ENCODE assay signal across 13 cellular contexts in the genomic region with DNA sequence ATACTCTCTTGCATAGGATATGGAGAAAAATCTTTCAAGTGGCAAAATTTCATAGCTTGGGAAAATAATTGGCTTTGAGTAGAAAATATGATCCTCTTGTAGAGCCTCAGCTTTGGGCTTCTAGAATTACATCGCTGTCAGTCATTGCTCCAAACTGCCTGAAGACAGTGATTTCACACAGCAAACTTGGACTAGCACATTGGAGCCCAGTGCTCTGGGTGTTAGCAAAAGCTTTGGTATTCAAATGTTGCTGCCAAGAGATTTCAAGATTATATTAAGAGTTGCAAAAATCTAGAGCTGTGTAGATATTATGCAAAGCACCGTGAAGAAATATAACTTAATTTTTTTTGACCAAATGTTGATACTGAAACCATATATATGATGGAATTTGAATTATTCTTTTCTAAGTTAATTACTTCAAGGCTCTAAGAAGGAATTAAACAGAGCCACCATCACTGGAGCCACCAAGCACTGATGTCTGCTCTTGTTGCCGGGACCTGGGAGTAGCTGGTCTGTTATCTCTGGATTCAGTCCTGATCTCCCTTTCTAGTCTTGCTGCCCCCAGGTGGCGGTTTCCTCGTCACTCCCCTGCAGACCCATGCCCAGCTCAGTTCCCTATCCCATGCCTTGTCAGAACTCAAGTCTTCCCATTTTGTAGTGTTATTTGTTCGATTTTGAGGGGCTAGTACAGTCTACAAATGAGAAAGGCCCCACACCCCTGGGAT.
DNase-seq lines count a peak whose midpoint lies in the region; ATAC-seq and TF ChIP-seq lines count a peak whose summit lies in the region.
"Had no signal": no experiment of that assay in that cellular context is flagged by ENCODE, and none has a peak within 500 bp of the region (broad histone marks: within the 10 kb centered on the region; RNA-seq: fewer than 3 reads in every experiment).

No MANE protein-coding gene starts in this region.

- peaks cover 8 to 12% of the 10 kb centered on the region in 2 donors for H3K9me3 Mint-ChIP-seq in activated naive CD4-positive, alpha-beta T cell treated with anti-CD3 and anti-CD28 coated beads, Interleukin-2, amount 50 U/mL, for 72 hours

- POLR2A ChIA-PET in BJ (lab: Charles Lee), result no interaction called here

- H3K9me3 ChIP-seq in left lung, result peaks cover 6 to 26% of the 10 kb centered on the region in 2 donors
- H3K9me3 ChIP-seq in ascending aorta, result peaks cover 3 to 15% of the 10 kb centered on the region in 2 donors

- H3K27me3 ChIP-seq in BJ (ENCODE audit: control insufficient read depth, insufficient read depth, low read length) (no peaks in the 10 kb centered on the region), left lung (no peaks in the 10 kb centered on the region), ascending aorta (no peaks in the 10 kb centered on the region)

- H3K27ac ChIP-seq in left lung, result no peak overlapping the region
- no peak overlapping the region for H3K27ac ChIP-seq in ascending aorta
- H3K27ac ChIP-seq: HL-60 had no signal

- CTCF ChIA-PET in BJ (lab: Yijun Ruan, JAX), result interaction anchor here (0.5 to 1.6 kb wide), 3 partner anchors 23 to 417 kb away, joined by 3 to 6 read pairs (median 3); no protein-coding TSS in a partner anchor

- intact Hi-C loops in left lung (cut with DNase I), result no loop called here
- intact Hi-C loops in ascending aorta (cut with DNase I), result no loop called here

- DNase-seq in BJ (ENCODE audit: low read depth), result peak; percentile 38
- no peak for DNase-seq in HFF-Myc (ENCODE audit: extremely low read depth, low read depth)
- peak; percentile 3 for DNase-seq in amniotic epithelial cell (ENCODE audit: low read depth)
- peak; percentile 77 for DNase-seq in islet precursor cell
- DNase-seq in activated naive CD4-positive, alpha-beta T cell treated with anti-CD3 and anti-CD28 coated beads, Interleukin-2, amount 50 U/mL, for 72 hours (ENCODE audit: low spot score in 2 of 2), result no peak
- DNase-seq in left lung, result no peak
- no peak for DNase-seq in ascending aorta (ENCODE audit: low spot score in 2 of 2)
- DNase-seq: activated B cell treated with CpG ODN at 0.5 μM for 24 hours, caudate nucleus, EL, NCI-H446 had no signal

- H3K27ac Mint-ChIP-seq in activated naive CD4-positive, alpha-beta T cell treated with anti-CD3 and anti-CD28 coated beads, Interleukin-2, amount 50 U/mL, for 72 hours, result no peak overlapping the region
- H3K27ac Mint-ChIP-seq: activated B cell treated with CpG ODN at 0.5 μM for 24 hours had no signal

- H3K4me1 ChIP-seq in left lung, result no peaks in the 10 kb centered on the region
- H3K4me1 ChIP-seq in ascending aorta, result no peaks in the 10 kb centered on the region

- H3K36me3 ChIP-seq in BJ (ENCODE audit: control insufficient read depth, insufficient read depth, low read length) (no peaks in the 10 kb centered on the region), left lung (no peaks in the 10 kb centered on the region), ascending aorta (no peaks in the 10 kb centered on the region)

- TF ChIP-seq CTCF in BJ (IDR thresholded peaks at IDR 0.05; ENCODE audit: insufficient read depth, low read depth, low read length), result 0 out of 2 replicates have a peak, but pooled peaks have one; percentile 16
- TF ChIP-seq CTCF in HFF-Myc (IDR thresholded peaks at IDR 0.05; ENCODE audit: low read depth, low read length, missing control alignments), result peak; percentile 19
- no peak for TF ChIP-seq CTCF in left lung (IDR thresholded peaks at IDR 0.05)
- no peak for TF ChIP-seq CTCF in ascending aorta (IDR thresholded peaks at IDR 0.05)

- no peak for ATAC-seq in activated naive CD4-positive, alpha-beta T cell treated with anti-CD3 and anti-CD28 coated beads, Interleukin-2, amount 50 U/mL, for 72 hours
- ATAC-seq in left lung, result no peak
- no peak for ATAC-seq in HG03045 (IDR thresholded peaks at IDR 0.05; ENCODE audit: unreplicated experiment)

- H3K4me3 ChIP-seq in BJ (ENCODE audit: low read depth, low read length) (no peak overlapping the region), HFF-Myc (replicated peaks; ENCODE audit: low read depth, low read length) (no peak overlapping the region), left lung (no peak overlapping the region), ascending aorta (no peak overlapping the region)

- peaks cover 8 to 19% of the 10 kb centered on the region in 2 donors for H3K36me3 Mint-ChIP-seq in activated naive CD4-positive, alpha-beta T cell treated with anti-CD3 and anti-CD28 coated beads, Interleukin-2, amount 50 U/mL, for 72 hours

Comparison
In these comparisons a context has a peak if more than half of its experiments do, and no peak if none do; other contexts are left out.
1. DNase-seq: peak in BJ (single experiment), amniotic epithelial cell (single experiment) and islet precursor cell (single experiment); none in HFF-Myc (single experiment), activated naive CD4-positive, alpha-beta T cell treated with anti-CD3 and anti-CD28 coated beads, Interleukin-2, amount 50 U/mL, for 72 hours (0 of 2), left lung (0 of 2) and ascending aorta (0 of 2).
2. CTCF ChIP-seq: peak in BJ (single experiment) and HFF-Myc (single experiment); none in left lung (0 of 2) and ascending aorta (0 of 3).